In the genomic region with DNA sequence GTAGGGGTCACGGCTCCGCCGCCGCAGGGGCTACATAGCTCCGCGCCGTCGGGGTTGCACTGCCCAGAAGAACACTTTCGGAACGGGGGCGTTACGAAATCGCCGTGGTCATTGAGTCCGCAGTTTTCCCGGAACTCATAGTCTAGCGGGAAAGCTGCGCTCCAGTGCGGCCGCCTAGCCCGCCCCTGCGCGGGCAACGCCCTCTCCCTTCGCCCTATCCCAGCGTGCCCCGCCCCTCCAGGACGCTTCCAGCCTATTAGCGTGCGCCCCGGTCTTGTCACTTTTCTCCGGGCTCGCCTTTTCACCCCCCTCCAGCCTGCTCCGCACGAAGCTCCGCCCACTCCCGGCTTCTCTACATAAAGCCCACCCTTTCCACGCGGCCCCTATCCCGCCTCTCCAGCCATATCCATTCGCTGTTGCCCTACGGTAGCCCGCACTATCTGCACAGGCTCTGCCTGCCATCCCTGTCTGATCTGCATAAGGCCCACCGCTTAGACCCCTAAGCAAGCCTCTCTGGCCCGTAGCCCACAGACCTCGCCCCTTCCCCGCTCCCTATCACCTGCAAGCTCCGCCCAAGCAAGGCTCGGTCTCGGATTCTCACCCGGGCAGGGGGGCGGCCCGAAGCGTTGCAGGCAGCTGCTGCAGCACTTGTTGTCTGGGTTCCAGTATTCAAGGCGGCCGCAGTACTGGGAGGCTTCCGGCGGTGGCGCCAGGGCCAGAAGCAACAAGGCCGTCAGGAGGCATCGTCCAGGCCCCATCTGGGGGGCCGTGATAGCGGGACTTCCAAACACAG, we compare ENCODE assay signal across 8 cellular contexts. TPM values are rescaled to one million over a fixed set of nuclear protein-coding genes. Genes with fewer than 3 reads are reported as not detected.
DNase-seq lines count a peak whose midpoint lies in the region; ATAC-seq and TF ChIP-seq lines count a peak whose summit lies in the region.

No MANE protein-coding gene starts in this region.

- H3K4me1 ChIP-seq in lower lobe of right lung: peaks cover 41% of the 10 kb centered on the region

- H3K4me3 ChIP-seq in lower lobe of right lung: peak overlapping the region; percentile 64

- no peaks in the 10 kb centered on the region for H3K9me3 ChIP-seq in lower lobe of right lung

- no peaks in the 10 kb centered on the region for H3K27me3 ChIP-seq in lower lobe of right lung (ENCODE audit: low read depth)

- peak overlapping the region; percentile 88 for H3K27ac ChIP-seq in lower lobe of right lung

- peak; percentile 18 for TF ChIP-seq CTCF in lower lobe of right lung (IDR thresholded peaks at IDR 0.05)

- intact Hi-C loops in lower lobe of right lung (cut with DNase I): no loop called here

- peaks cover 39% of the 10 kb centered on the region for H3K36me3 ChIP-seq in lower lobe of right lung

- peak; percentile 48 for ATAC-seq in GM19395 (IDR thresholded peaks at IDR 0.05; ENCODE audit: unreplicated experiment)
- peak; percentile 33 for ATAC-seq in HG03565 (IDR thresholded peaks at IDR 0.05; ENCODE audit: unreplicated experiment)
- peak; percentile 89 to 91 for ATAC-seq in lower lobe of right lung

- DNase-seq in CD1c-positive myeloid dendritic cell (ENCODE audit: extremely low spot score) (peak; percentile 98), NCI-H748 treated with DMSO at 0.1 percent for 48 hours (lab: John Stamatoyannopoulos, UW) (peak; percentile 99), dermis microvascular lymphatic vessel endothelial cell (ENCODE audit: low read depth in 2 of 2) (peak; percentile 92 to 97), lower lobe of right lung (peak; percentile 99)
- DNase-seq in activated CD4-positive, alpha-beta T cell treated with anti-CD3 and anti-CD28 coated beads, Interleukin-2, amount 50 U/mL, for 4 hours: peak; percentile 91 to 92
- peak; percentile 82 to 89 (median 86) for DNase-seq in stimulated activated CD4-positive, alpha-beta T cell treated with anti-CD3 and anti-CD28 coated beads, TNF-alpha, amount 100 ng/mL, for 1 hour (ENCODE audit: low read depth in 3 of 3, low spot score in 1 of 3)

RNA-seq across cellular contexts. Expression of gene IGFLR1, which starts 1.6 kb away (rescaled TPM):
- total RNA-seq in dermis microvascular lymphatic vessel endothelial cell: 1.1 and 1.8 TPM in 2 replicates
- total RNA-seq in lower lobe of right lung: 17.1 TPM

RNA-seq across cellular contexts. Expression of gene U2AF1L4, which starts 4.6 kb away (rescaled TPM):
- total RNA-seq in dermis microvascular lymphatic vessel endothelial cell (2.4 and 4.3 TPM in 2 replicates), lower lobe of right lung (20.3 TPM)

RNA-seq across cellular contexts. Expression of gene PSENEN, which starts 4.8 kb away (rescaled TPM):
- total RNA-seq in dermis microvascular lymphatic vessel endothelial cell: 16.3 and 19.2 TPM in 2 replicates
- total RNA-seq in lower lobe of right lung: 60.0 TPM

RNA-seq across cellular contexts. Expression of gene LIN37, which starts 7.8 kb away (rescaled TPM):
- total RNA-seq in dermis microvascular lymphatic vessel endothelial cell (3.0 and 3.8 TPM in 2 replicates), lower lobe of right lung (7.2 TPM)

RNA-seq across cellular contexts. Expression of gene HSPB6, which starts 16.2 kb away (rescaled TPM):
- total RNA-seq in dermis microvascular lymphatic vessel endothelial cell (0.13 and 0.25 TPM in 2 replicates), lower lobe of right lung (29.4 TPM)

Comparison
In these comparisons a context has a peak if more than half of its experiments do, and no peak if none do; other contexts are left out.
1. Peak in every context shown above with its lines: DNase-seq, ATAC-seq, H3K4me3 ChIP-seq and H3K27ac ChIP-seq.
2. ATAC-seq: peak in every context shown above with its lines; median percentile 90 in lower lobe of right lung; 48 in GM19395; 33 in HG03565.